8 cellular contexts compared by ENCODE assay signal in genomic region chr14:103880334-103880985, GRCh38. TPM values are rescaled to one million over a fixed set of nuclear protein-coding genes. Genes with fewer than 3 reads are reported as not detected.
A peak's percentile ranks its signal among the peaks of the same experiment; 100 is the strongest.
DNase-seq lines count a peak whose midpoint lies in the region; ATAC-seq and TF ChIP-seq lines count a peak whose summit lies in the region.

No MANE protein-coding gene starts in this region.

- peak overlapping the region; percentile 45 to 64 for H3K27ac ChIP-seq in thoracic aorta

- DNase-seq in EH (ENCODE audit: low read depth) (peak; percentile 83), NCI-H69 (lab: John Stamatoyannopoulos, UW) (peak; percentile 60), cerebellar cortex (ENCODE audit: low spot score) (peak; percentile 81), lower leg skin (ENCODE audit: low spot score in 2 of 2) (peak; percentile 67 to 96), thoracic aorta (ENCODE audit: low spot score) (peak; percentile 32), NCI-H1436 (lab: John Stamatoyannopoulos, UW) (no peak), superior temporal gyrus (ENCODE audit: extremely low spot score) (no peak)

- no peaks in the 10 kb centered on the region for H3K9me3 ChIP-seq in thoracic aorta

- no peaks in the 10 kb centered on the region for H3K36me3 ChIP-seq in thoracic aorta

- peaks cover 16 to 26% of the 10 kb centered on the region in 2 donors for H3K4me1 ChIP-seq in thoracic aorta (ENCODE audit: control insufficient read depth in 1 of 2, low read depth in 2 of 2)

- no peaks in the 10 kb centered on the region for H3K27me3 ChIP-seq in thoracic aorta (replicated peaks; ENCODE audit: insufficient read depth)

- H3K4me3 ChIP-seq in lower leg skin (ENCODE audit: low read depth, poor library complexity, severe bottlenecking) (no peak overlapping the region), thoracic aorta (peak overlapping the region; percentile 62)

- intact Hi-C loops in lower leg skin (cut with DNase I; ENCODE audit: low total_unique reads): no loop called here

- ATAC-seq in thoracic aorta (ENCODE audit: insufficient number of reproducible peaks, low FRiP score, low read depth) (peak; percentile 50), HG02571 (IDR thresholded peaks at IDR 0.05; ENCODE audit: unreplicated experiment) (no peak)

- no peak for TF ChIP-seq CTCF in lower leg skin (IDR thresholded peaks at IDR 0.05)
- no peak for TF ChIP-seq CTCF in thoracic aorta (IDR thresholded peaks at IDR 0.05)

- no peak for TF ChIP-seq POLR2A in lower leg skin (IDR thresholded peaks at IDR 0.05)

- 12 to 14% methylated on average over 15 to 18 of the region's 18 CpGs for WGBS in lower leg skin, 2 donors

RNA-seq across cellular contexts. Expression of gene PPP1R13B, which starts 33.1 kb away (rescaled TPM):
- total RNA-seq in lower leg skin: 10 to 100 TPM; 28.9 to 55.8 (median 41.5) TPM
- 10 to 100 TPM; 10.7 to 15.3 TPM for total RNA-seq in thoracic aorta

RNA-seq across cellular contexts. Expression of gene TDRD9, which starts 47.8 kb away (rescaled TPM):
- total RNA-seq in lower leg skin (under 1 TPM; 0.15 to 0.49 (median 0.16) TPM), thoracic aorta (10 to 100 TPM in 1 of 2 donors, not detected in 1; 12.0 TPM)

Comparison
In these comparisons a context has a peak if more than half of its experiments do, and no peak if none do; other contexts are left out.
1. DNase-seq: peak in EH (single experiment), NCI-H69 (single experiment), cerebellar cortex (single experiment), lower leg skin (2 of 2) and thoracic aorta (single experiment); none in NCI-H1436 (single experiment) and superior temporal gyrus (single experiment).